In the genomic region with DNA sequence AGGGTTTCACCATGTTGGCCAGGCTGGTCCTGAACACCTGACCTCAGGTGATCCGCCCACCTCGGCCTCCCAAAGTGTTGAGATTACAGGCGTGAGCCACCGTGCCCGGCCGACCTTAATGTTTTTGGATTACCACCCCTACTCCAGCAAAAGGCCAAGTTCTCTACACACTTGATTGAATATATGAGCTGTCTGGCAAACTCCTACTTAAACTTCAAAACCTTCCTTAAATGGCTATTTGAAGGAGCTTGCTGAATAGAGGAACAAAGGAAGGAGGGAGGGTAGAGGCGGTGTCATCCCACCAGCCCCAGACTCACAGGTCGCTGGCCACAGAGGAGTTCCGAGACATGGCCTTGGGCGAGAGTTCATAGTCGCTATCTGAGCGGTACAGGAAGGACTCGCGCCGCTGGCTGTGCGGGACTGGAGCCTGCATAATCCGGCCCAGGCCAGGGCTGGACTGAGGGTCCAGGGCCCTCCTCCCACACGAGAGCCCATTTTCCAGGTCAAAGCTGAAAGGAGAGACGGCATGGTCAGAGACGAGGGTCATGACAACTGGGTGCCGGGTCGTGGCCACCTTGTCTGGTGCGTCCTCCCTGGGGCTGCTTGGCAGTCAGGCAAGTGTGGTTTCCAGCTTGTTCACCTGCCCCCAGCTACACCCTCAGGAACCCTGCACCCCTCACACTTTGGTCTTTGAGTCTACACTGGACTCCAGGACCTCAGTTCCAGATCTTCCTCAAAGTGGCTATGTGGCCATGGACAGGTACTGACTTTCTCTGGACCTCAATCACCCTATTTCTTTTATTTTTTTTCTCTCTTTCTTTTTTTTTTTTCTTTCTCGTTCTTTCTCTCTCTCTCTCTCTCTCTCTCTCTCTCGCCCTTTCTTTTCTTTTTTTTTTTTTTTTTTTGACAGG, we compare ENCODE assay signal across 17 cellular contexts. TPM values are rescaled to one million over a fixed set of nuclear protein-coding genes. Genes with fewer than 3 reads are reported as not detected.
"Had no signal": no experiment of that assay in that cellular context is flagged by ENCODE, and none has a peak within 500 bp of the region (broad histone marks: within the 10 kb centered on the region; RNA-seq: fewer than 3 reads in every experiment).

No MANE protein-coding gene starts in this region.

- H3K36me3 ChIP-seq: esophagus squamous epithelium, sigmoid colon, stomach had no signal

- DNase-seq: dermis blood vessel endothelial cell; esophagus squamous epithelium; foreskin keratinocyte; left colon; left ventricle myocardium superior; mesenchymal stem cell; naive B cell; sigmoid colon; stimulated activated CD4-positive, alpha-beta T cell treated with anti-CD3 and anti-CD28 coated beads, Interleukin-2, amount 100 ng/mL, for 24 hours; stimulated activated naive CD4-positive, alpha-beta T cell; stomach; substantia nigra; trophoblast cell had no signal

- H3K4me1 ChIP-seq: foreskin keratinocyte had no signal

- H3K27ac Mint-ChIP-seq: nephron had no signal

- H3K9me3 ChIP-seq: esophagus squamous epithelium, sigmoid colon, stomach had no signal

- H3K27ac ChIP-seq: esophagus squamous epithelium, foreskin keratinocyte, sigmoid colon, skin epidermis, stomach had no signal

- H3K9me3 Mint-ChIP-seq: nephron had no signal

- H3K4me3 Mint-ChIP-seq: nephron had no signal

- H3K4me3 ChIP-seq: esophagus squamous epithelium, lung, sigmoid colon, skin epidermis, stomach had no signal

- ATAC-seq: foreskin keratinocyte, left colon, left ventricle myocardium superior had no signal

RNA-seq across cellular contexts. Expression of gene PDE4C, which starts 4.2 kb away (rescaled TPM):
- total RNA-seq: foreskin keratinocyte had no signal
- polyA plus RNA-seq: foreskin keratinocyte had no signal

RNA-seq across cellular contexts. Expression of gene IQCN, which starts 52.2 kb away (rescaled TPM):
- total RNA-seq: pulmonary artery endothelial cell had no signal
- polyA plus RNA-seq: foreskin keratinocyte had no signal
